ENCODE assay signal across 9 cellular contexts in the genomic region with DNA sequence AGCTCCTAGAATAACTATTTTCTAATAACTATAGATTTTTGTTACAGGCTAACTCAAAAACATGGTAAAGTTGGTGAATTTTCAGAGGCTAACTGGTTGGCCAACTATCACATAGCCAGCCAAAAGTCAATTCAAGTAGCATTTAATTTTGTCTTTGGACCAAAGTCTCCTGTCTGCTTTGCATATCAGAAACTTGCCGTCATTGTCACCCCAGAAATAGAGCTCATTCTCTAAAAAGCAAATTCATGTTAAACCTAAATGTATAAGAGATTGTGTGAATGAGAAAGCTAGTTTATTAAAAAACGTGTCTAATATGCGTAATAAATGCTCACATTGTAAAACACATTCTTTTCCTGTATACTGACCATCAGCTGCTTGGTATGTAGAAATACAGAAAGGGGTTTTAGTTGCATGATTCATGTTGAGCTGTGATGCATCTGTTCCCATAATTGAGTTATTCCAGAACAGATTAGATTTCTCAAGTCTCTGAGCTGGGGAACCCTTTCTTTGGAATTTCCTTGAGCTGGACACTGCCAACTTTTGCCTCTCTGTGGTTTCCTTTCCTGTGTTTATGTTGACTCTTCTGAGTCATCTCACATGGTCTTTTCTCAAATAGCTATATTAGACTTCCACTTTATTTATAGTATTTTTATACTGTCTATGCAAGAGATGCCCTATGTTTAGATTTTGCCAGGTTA. TPM values are rescaled to one million over a fixed set of nuclear protein-coding genes. Genes with fewer than 3 reads are reported as not detected.
A peak's percentile ranks its signal among the peaks of the same experiment; 100 is the strongest.
DNase-seq lines count a peak whose midpoint lies in the region; ATAC-seq and TF ChIP-seq lines count a peak whose summit lies in the region.
"Had no signal": no experiment of that assay in that cellular context is flagged by ENCODE, and none has a peak within 500 bp of the region (broad histone marks: within the 10 kb centered on the region; RNA-seq: fewer than 3 reads in every experiment).

No MANE protein-coding gene starts in this region.

- POLR2A ChIA-PET in SK-N-SH (lab: Yijun Ruan, JAX) = no interaction called here

- H3F3A ChIP-seq in SK-N-SH (replicated peaks; ENCODE audit: insufficient read depth) = peaks cover 35% of the 10 kb centered on the region

- WGBS in SK-N-SH (ENCODE audit: low lambda C conversion rate) = 17% methylated on average over 3 of the region's 3 CpGs
- WGBS in aorta, 2 donors = 12 to 15% methylated on average over 3 of the region's 3 CpGs

- H3K4me3 ChIP-seq in SK-N-SH (ENCODE audit: low read depth in 2 of 2, low read length in 1 of 2) = peak overlapping the region in 1 of 2 experiments; percentile 46; a peak in 3 of 4 replicates
- no peak overlapping the region for H3K4me3 ChIP-seq in left ventricle myocardium inferior
- no peak overlapping the region for H3K4me3 ChIP-seq in aorta (ENCODE audit: low read length in 2 of 2)
- H3K4me3 ChIP-seq: BLaER1 had no signal

- peaks cover 0 to 23% of the 10 kb centered on the region in 2 experiments for H3K36me3 ChIP-seq in SK-N-SH (replicated peaks in 1 of 2; ENCODE audit: control insufficient read depth in 1 of 2, insufficient read depth in 2 of 2, low read length in 1 of 2)
- no peaks in the 10 kb centered on the region for H3K36me3 ChIP-seq in left ventricle myocardium inferior
- no peaks in the 10 kb centered on the region for H3K36me3 ChIP-seq in aorta (ENCODE audit: control insufficient read depth in 1 of 2, insufficient read depth in 2 of 2, low read length in 1 of 2)

- CTCF ChIA-PET in SK-N-SH (lab: Yijun Ruan, JAX) = interaction anchor here (1.6 to 4.5 kb wide), 3 partner anchors 107 to 187 kb away, joined by 8 to 24 read pairs (median 9); no protein-coding TSS in a partner anchor

- peak overlapping the region; percentile 73 for H3K4me2 ChIP-seq in SK-N-SH
- H3K4me2 ChIP-seq: BLaER1 had no signal

- no peaks in the 10 kb centered on the region for H3K9me2 ChIP-seq in SK-N-SH

- H3K27ac ChIP-seq in SK-N-SH (ENCODE audit: low read depth in 2 of 2, low read length in 1 of 2) (peak overlapping the region; percentile 39 to 99; a peak in 3 of 4 replicates), left ventricle myocardium inferior (replicated peaks) (peak overlapping the region; percentile 17), aorta (ENCODE audit: low read depth in 1 of 2, low read length in 2 of 2) (no peak overlapping the region)
- H3K27ac ChIP-seq: BLaER1 had no signal

- no peak; the same call in 1 of the 2 replicates for TF ChIP-seq RAD21 in SK-N-SH (IDR thresholded peaks at IDR 0.05; ENCODE audit: low read length)

- H3K27me3 ChIP-seq in SK-N-SH (ENCODE audit: insufficient read depth) = no peaks in the 10 kb centered on the region
- no peaks in the 10 kb centered on the region for H3K27me3 ChIP-seq in left ventricle myocardium inferior (ENCODE audit: low read depth)
- no peaks in the 10 kb centered on the region for H3K27me3 ChIP-seq in aorta (ENCODE audit: control insufficient read depth in 1 of 2, insufficient read depth in 2 of 2, low read length in 1 of 2)
- H3K27me3 ChIP-seq: BLaER1 had no signal

- H3K4me1 ChIP-seq in SK-N-SH (ENCODE audit: control insufficient read depth in 1 of 2, insufficient read depth in 2 of 2, low read depth in 1 of 2, low read length in 1 of 2) = peaks cover 0 to 32% of the 10 kb centered on the region in 2 experiments; a peak in 3 of 4 replicates
- peaks cover 26% of the 10 kb centered on the region for H3K4me1 ChIP-seq in left ventricle myocardium inferior
- H3K4me1 ChIP-seq in aorta (ENCODE audit: control insufficient read depth in 1 of 2, insufficient read depth in 2 of 2, low read length in 2 of 2) = peaks cover 0 to 5% of the 10 kb centered on the region in 2 donors

- TF ChIP-seq CTCF in SK-N-SH (IDR thresholded peaks at IDR 0.05) = no peak
- TF ChIP-seq CTCF in left ventricle myocardium inferior (IDR thresholded peaks at IDR 0.05; ENCODE audit: borderline replicate concordance) = no peak

- DNase-seq in Right ventricle myocardium superior (no peak), cardiac septum (ENCODE audit: low spot score) (no peak), SK-N-SH (no peak), left ventricle myocardium inferior (no peak), aorta (peak in 1 of 2 donors; percentile 31), NCI-H345 (lab: John Stamatoyannopoulos, UW) (no peak), GDM1 (lab: John Stamatoyannopoulos, UW) (no peak), SIG-M5 treated with dmso at 0.1 percent for 504 hours (lab: John Stamatoyannopoulos, UW; ENCODE audit: unreplicated experiment) (no peak)

- H4K20me1 ChIP-seq in SK-N-SH (ENCODE audit: insufficient read depth) = peaks cover 9% of the 10 kb centered on the region

- intact Hi-C loops in Right ventricle myocardium superior (cut with DNase I) = no loop called here
- intact Hi-C loops in cardiac septum (cut with DNase I) = no loop called here
- intact Hi-C loops in left ventricle myocardium inferior (cut with micrococcal nuclease) = loop anchor here (10.0 kb wide), 1 partner anchor 136 kb away; no protein-coding TSS in a partner anchor
- intact Hi-C loops in aorta (cut with DNase I) = loop anchor here (5.0 kb wide), 1 partner anchor 133 kb away; no protein-coding TSS in a partner anchor

- ATAC-seq in Right ventricle myocardium superior (ENCODE audit: poor library complexity) (peak; percentile 59), aorta (ENCODE audit: low FRiP score) (peak; percentile 80)

- TF ChIP-seq EP300 in SK-N-SH (IDR thresholded peaks at IDR 0.05; ENCODE audit: borderline replicate concordance in 1 of 2, low read depth in 1 of 2, low read length in 1 of 2) = peak in 1 of 2 experiments; percentile 94; a peak in 3 of 4 replicates

- no peak overlapping the region; the same call in 1 of the 2 replicates for H2AFZ ChIP-seq in SK-N-SH (ENCODE audit: low read depth)

- H3K9ac ChIP-seq in SK-N-SH = peak overlapping the region; percentile 71
- H3K9ac ChIP-seq: BLaER1 had no signal

- peaks cover 91% of the 10 kb centered on the region for H3K79me2 ChIP-seq in SK-N-SH (ENCODE audit: insufficient read depth)

- H3K9me3 ChIP-seq in SK-N-SH (no peaks in the 10 kb centered on the region; the same call in 1 of the 2 replicates), left ventricle myocardium inferior (replicated peaks) (peaks cover 15% of the 10 kb centered on the region), aorta (ENCODE audit: control insufficient read depth, low read length) (no peaks in the 10 kb centered on the region)

TF ChIP-seq in SK-N-SH, 30 proteins besides CTCF, POLR2A, EP300 and RAD21 (continues in another document):
- TF ChIP-seq GABPA (IDR thresholded peaks at IDR 0.05; ENCODE audit: low read depth) = peak; percentile 25; the same call in 1 of the 2 replicates
- 0 out of 2 replicates have a peak, but pooled peaks have one; percentile 10 for TF ChIP-seq RCOR1 (IDR thresholded peaks at IDR 0.05; ENCODE audit: low read length)
- TF ChIP-seq RXRA (IDR thresholded peaks at IDR 0.05; ENCODE audit: borderline replicate concordance, low read depth) = peak; percentile 90
- TF ChIP-seq TAF1 (IDR thresholded peaks at IDR 0.05; ENCODE audit: borderline replicate concordance, low read depth, low read length) = 0 out of 2 replicates have a peak, but pooled peaks have one; percentile 11
- TF ChIP-seq YY1 (IDR thresholded peaks at IDR 0.05; ENCODE audit: low read depth) = no peak
- TF ChIP-seq RFX5 (IDR thresholded peaks at IDR 0.05; ENCODE audit: low read length) = no peak
- TF ChIP-seq, protein P1, sequence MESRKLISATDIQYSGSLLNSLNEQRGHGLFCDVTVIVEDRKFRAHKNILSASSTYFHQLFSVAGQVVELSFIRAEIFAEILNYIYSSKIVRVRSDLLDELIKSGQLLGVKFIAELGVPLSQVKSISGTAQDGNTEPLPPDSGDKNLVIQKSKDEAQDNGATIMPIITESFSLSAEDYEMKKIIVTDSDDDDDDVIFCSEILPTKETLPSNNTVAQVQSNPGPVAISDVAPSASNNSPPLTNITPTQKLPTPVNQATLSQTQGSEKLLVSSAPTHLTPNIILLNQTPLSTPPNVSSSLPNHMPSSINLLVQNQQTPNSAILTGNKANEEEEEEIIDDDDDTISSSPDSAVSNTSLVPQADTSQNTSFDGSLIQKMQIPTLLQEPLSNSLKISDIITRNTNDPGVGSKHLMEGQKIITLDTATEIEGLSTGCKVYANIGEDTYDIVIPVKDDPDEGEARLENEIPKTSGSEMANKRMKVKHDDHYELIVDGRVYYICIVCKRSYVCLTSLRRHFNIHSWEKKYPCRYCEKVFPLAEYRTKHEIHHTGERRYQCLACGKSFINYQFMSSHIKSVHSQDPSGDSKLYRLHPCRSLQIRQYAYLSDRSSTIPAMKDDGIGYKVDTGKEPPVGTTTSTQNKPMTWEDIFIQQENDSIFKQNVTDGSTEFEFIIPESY (IDR thresholded peaks at IDR 0.05; ENCODE audit: borderline replicate concordance, low read depth) = peak; percentile 90
- TF ChIP-seq, protein P2, sequence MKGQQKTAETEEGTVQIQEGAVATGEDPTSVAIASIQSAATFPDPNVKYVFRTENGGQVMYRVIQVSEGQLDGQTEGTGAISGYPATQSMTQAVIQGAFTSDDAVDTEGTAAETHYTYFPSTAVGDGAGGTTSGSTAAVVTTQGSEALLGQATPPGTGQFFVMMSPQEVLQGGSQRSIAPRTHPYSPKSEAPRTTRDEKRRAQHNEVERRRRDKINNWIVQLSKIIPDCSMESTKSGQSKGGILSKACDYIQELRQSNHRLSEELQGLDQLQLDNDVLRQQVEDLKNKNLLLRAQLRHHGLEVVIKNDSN (IDR thresholded peaks at IDR 0.05; ENCODE audit: borderline replicate concordance, low read depth) = no peak
- no peak for TF ChIP-seq CHD2 (IDR thresholded peaks at IDR 0.05; ENCODE audit: low read length, partially characterized antibody)
- TF ChIP-seq MEF2A (IDR thresholded peaks at IDR 0.05; ENCODE audit: borderline replicate concordance, low read depth) = peak; percentile 93
- TF ChIP-seq, protein P3, sequence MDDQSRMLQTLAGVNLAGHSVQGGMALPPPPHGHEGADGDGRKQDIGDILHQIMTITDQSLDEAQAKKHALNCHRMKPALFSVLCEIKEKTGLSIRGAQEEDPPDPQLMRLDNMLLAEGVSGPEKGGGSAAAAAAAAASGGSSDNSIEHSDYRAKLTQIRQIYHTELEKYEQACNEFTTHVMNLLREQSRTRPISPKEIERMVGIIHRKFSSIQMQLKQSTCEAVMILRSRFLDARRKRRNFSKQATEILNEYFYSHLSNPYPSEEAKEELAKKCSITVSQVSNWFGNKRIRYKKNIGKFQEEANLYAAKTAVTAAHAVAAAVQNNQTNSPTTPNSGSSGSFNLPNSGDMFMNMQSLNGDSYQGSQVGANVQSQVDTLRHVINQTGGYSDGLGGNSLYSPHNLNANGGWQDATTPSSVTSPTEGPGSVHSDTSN (IDR thresholded peaks at IDR 0.05) = peak; percentile 90
- peak; percentile 58; the same call in 1 of the 2 replicates for TF ChIP-seq ELF1 (IDR thresholded peaks at IDR 0.05)
- TF ChIP-seq GATA2 (CRISPR knock-in tag; IDR thresholded peaks at IDR 0.05) = no peak

RNA-seq across cellular contexts. Expression of a gene that starts 7.3 kb away (rescaled TPM):
- total RNA-seq in Right ventricle myocardium superior (6.0 TPM), cardiac septum (6.5 TPM), left ventricle myocardium inferior (8.6 TPM), aorta (10 to 100 TPM; 10.6 to 12.2 TPM)
- polyA plus RNA-seq in SK-N-SH (2012; rRNA removed) (1.6 and 2.4 TPM in 2 replicates), aorta (1 to 10 TPM; 2.6 to 5.3 TPM)
- 2.6 and 3.5 TPM in 2 replicates for polyA plus RNA-seq in SK-N-SH (2012; cell fraction: cytosol; rRNA removed)
- polyA plus RNA-seq in SK-N-SH (2012; cell fraction: nucleus; rRNA removed) = 1.1 and 2.7 TPM in 2 replicates

Comparison
In these comparisons a context has a peak if more than half of its experiments do, and no peak if none do; other contexts are left out.
1. intact Hi-C loops: an anchor here in left ventricle myocardium inferior (10.0 kb wide) and aorta (5.0 kb wide); none called in Right ventricle myocardium superior and cardiac septum.
2. H3K27ac ChIP-seq: peak in SK-N-SH (2 of 2) and left ventricle myocardium inferior (single experiment); none in aorta (0 of 2).